In genomic region chr2:65357095-65357958, GRCh38 we compare ENCODE assay signal across 9 cellular contexts.
A peak's percentile ranks its signal among the peaks of the same experiment; 100 is the strongest.
DNase-seq lines count a peak whose midpoint lies in the region; ATAC-seq and TF ChIP-seq lines count a peak whose summit lies in the region.
"Had no signal": no experiment of that assay in that cellular context is flagged by ENCODE, and none has a peak within 500 bp of the region (broad histone marks: within the 10 kb centered on the region; RNA-seq: fewer than 3 reads in every experiment).

No MANE protein-coding gene starts in this region.

- no peaks in the 10 kb centered on the region for H3K9me3 Mint-ChIP-seq in activated naive CD8-positive, alpha-beta T cell (ENCODE audit: low read depth)

- peaks cover 20% of the 10 kb centered on the region for H3K4me1 Mint-ChIP-seq in activated naive CD8-positive, alpha-beta T cell (ENCODE audit: low read depth)

- H3K9me3 ChIP-seq in upper lobe of right lung (no peaks in the 10 kb centered on the region), MG63 (no peaks in the 10 kb centered on the region)

- TF ChIP-seq CTCF in upper lobe of right lung (IDR thresholded peaks at IDR 0.05) (no peak), lower leg skin (IDR thresholded peaks at IDR 0.05) (no peak)

- H3K4me3 ChIP-seq in upper lobe of right lung (no peak overlapping the region), lower leg skin (ENCODE audit: low read depth, poor library complexity, severe bottlenecking) (no peak overlapping the region), MG63 (no peak overlapping the region)

- peaks cover 1% of the 10 kb centered on the region for H3K27me3 Mint-ChIP-seq in activated naive CD8-positive, alpha-beta T cell

- DNase-seq in left cardiac atrium (no peak), upper lobe of right lung (no peak), lower leg skin (ENCODE audit: low spot score in 2 of 2) (no peak), MG63 (no peak)

- H3K4me1 ChIP-seq in upper lobe of right lung = peaks cover 28% of the 10 kb centered on the region

- no peak for TF ChIP-seq POLR2A in lower leg skin (IDR thresholded peaks at IDR 0.05)

- no peak overlapping the region for H3K27ac ChIP-seq in upper lobe of right lung
- H3K27ac ChIP-seq: epithelial cell of prostate had no signal

- intact Hi-C loops in left cardiac atrium (cut with DNase I) = no loop called here
- intact Hi-C loops in upper lobe of right lung (cut with DNase I) = no loop called here
- intact Hi-C loops in lower leg skin (cut with DNase I; ENCODE audit: low total_unique reads) = no loop called here

- WGBS in lower leg skin, 2 donors = 88% methylated on average over 9 of the region's 9 CpGs

- no peak overlapping the region for H3K4me3 Mint-ChIP-seq in activated naive CD8-positive, alpha-beta T cell

- H3K27me3 ChIP-seq in upper lobe of right lung (no peaks in the 10 kb centered on the region), MG63 (no peaks in the 10 kb centered on the region)

- H3K36me3 ChIP-seq in upper lobe of right lung (no peaks in the 10 kb centered on the region), MG63 (no peaks in the 10 kb centered on the region)

- H3K36me3 Mint-ChIP-seq in activated naive CD8-positive, alpha-beta T cell = no peaks in the 10 kb centered on the region

- peak overlapping the region; percentile 29 for H3K27ac Mint-ChIP-seq in activated naive CD8-positive, alpha-beta T cell

- peak; percentile 49 for ATAC-seq in GM18498 (IDR thresholded peaks at IDR 0.05; ENCODE audit: unreplicated experiment)
- ATAC-seq in GM19452 (IDR thresholded peaks at IDR 0.05; ENCODE audit: unreplicated experiment) = peak; percentile 47
- ATAC-seq in HG03097 (IDR thresholded peaks at IDR 0.05; ENCODE audit: low FRiP score, unreplicated experiment) = peak; percentile 41
- ATAC-seq in left cardiac atrium = no peak
- ATAC-seq in upper lobe of right lung = no peak

Comparison
In these comparisons a context has a peak if more than half of its experiments do, and no peak if none do; other contexts are left out.
1. ATAC-seq: peak in GM18498 (single experiment), GM19452 (single experiment) and HG03097 (single experiment); none in left cardiac atrium (0 of 2) and upper lobe of right lung (single experiment).